1 cellular context compared by ENCODE assay signal in genomic region chr3:57335273-57335938, GRCh38.
TF ChIP-seq lines count a peak whose summit lies in the region.

No MANE protein-coding gene starts in this region.

TF ChIP-seq in H1, 55 proteins besides CTCF, POLR2A, EP300 and RAD21 (continued from another document):
- TF ChIP-seq CBX5 (IDR thresholded peaks at IDR 0.05; ENCODE audit: low read depth, low read length) (no peak), KDM1A (IDR thresholded peaks at IDR 0.05; ENCODE audit: borderline replicate concordance, low read length) (no peak), CREB1 (IDR thresholded peaks at IDR 0.05) (no peak), JUN (IDR thresholded peaks at IDR 0.05; ENCODE audit: low read depth, low read length) (no peak), CHD2 (IDR thresholded peaks at IDR 0.05; ENCODE audit: low read length) (no peak)
